ENCODE assay signal across 22 cellular contexts in the genomic region with DNA sequence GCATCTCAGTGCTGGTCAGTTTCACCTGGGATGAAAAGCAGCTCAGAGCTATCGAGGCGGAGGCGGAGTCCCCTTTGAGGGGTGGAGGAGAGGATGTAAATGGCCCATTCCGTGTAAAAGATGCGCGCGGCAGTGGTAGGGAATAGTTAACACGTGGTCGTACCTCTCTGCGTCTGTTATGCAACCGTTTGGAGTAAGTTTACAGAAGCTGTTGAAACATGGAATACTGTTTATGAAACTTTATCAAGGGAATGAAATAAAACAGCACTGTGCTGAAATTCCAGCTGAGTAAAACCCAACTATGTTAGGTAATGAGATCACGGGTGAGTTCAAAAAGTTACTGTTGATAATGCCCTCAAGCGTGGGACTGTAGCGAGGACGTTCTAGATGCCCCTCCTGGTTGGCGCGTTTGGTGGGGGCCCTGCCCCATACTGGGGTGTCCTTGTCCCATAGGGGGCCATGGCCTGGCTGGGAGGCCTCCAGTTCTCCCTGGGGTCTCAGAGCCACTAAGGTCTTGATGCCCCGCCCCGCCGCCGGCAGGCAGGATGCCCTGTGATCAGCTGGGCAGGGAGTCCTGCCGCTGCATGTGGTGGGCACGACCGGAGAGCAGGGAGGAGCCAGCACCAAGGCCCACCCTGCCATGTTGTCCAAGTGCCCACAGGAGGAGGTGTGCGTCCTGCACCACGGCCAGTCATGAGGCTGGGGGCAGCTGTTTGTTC.
A peak's percentile ranks its signal among the peaks of the same experiment; 100 is the strongest.
DNase-seq lines count a peak whose midpoint lies in the region; ATAC-seq and TF ChIP-seq lines count a peak whose summit lies in the region.
"Had no signal": no experiment of that assay in that cellular context is flagged by ENCODE, and none has a peak within 500 bp of the region (broad histone marks: within the 10 kb centered on the region; RNA-seq: fewer than 3 reads in every experiment).

No MANE protein-coding gene starts in this region.

- H3K4me1 ChIP-seq in stomach smooth muscle (ENCODE audit: control insufficient read depth, insufficient read depth, low read length) (peaks cover 73% of the 10 kb centered on the region), endodermal cell (ENCODE audit: control insufficient read depth, insufficient read depth, low read length) (no peaks in the 10 kb centered on the region)
- H3K4me1 ChIP-seq: breast epithelium had no signal

- DNase-seq in RWPE1 (ENCODE audit: low spot score) (no peak), fibroblast of peridontal ligament (ENCODE audit: extremely low read depth) (peak; percentile 21), mucosa of gallbladder (ENCODE audit: low spot score) (peak; percentile 39), cerebellum (ENCODE audit: low spot score) (no peak), cortex of kidney (lab: John Stamatoyannopoulos, UW) (no peak), endodermal cell (no peak)
- DNase-seq: activated CD4-positive, alpha-beta T cell treated with anti-CD3 and anti-CD28 coated beads, Interleukin-2, amount 50 U/mL, for 4 hours; activated CD8-positive, alpha-beta memory T cell treated with anti-CD3 and anti-CD28 coated beads, Interleukin-2, amount 50 U/mL, for 48 hours; activated effector memory CD4-positive, alpha-beta T cell treated with anti-CD3 and anti-CD28 coated beads, Interleukin-2, amount 50 U/mL, for 16 hours; CD8-positive, alpha-beta T cell; GDM1; KBM-7; mucosa of descending colon; MV-4-11; NCI-H187 treated with DMSO at 0.1 percent for 48 hours; NCI-H226 had no signal

- POLR2A ChIA-PET in RWPE1 (lab: Yijun Ruan, JAX; ENCODE audit: low non-redundant PET) = no interaction called here

- H3K4me3 Mint-ChIP-seq in endodermal cell = no peak overlapping the region
- H3K4me3 Mint-ChIP-seq: CD8-positive, alpha-beta T cell; GM23338 had no signal

- H3K36me3 ChIP-seq in stomach smooth muscle (ENCODE audit: control insufficient read depth in 2 of 2, insufficient read depth in 2 of 2, low read length in 2 of 2) = peaks cover 11 to 14% of the 10 kb centered on the region in 2 donors
- H3K36me3 ChIP-seq in endodermal cell (ENCODE audit: control insufficient read depth, insufficient read depth, low read length) = peaks cover 8% of the 10 kb centered on the region
- H3K36me3 ChIP-seq: breast epithelium, neutrophil had no signal

- H3K4me3 ChIP-seq in stomach smooth muscle (ENCODE audit: low read length in 2 of 2) = peak overlapping the region; percentile 25 to 40
- H3K4me3 ChIP-seq in endodermal cell (ENCODE audit: low read length) = no peak overlapping the region
- H3K4me3 ChIP-seq: breast epithelium, GM23338, mucosa of descending colon, SJSA1 had no signal

- no peaks in the 10 kb centered on the region for H3K4me1 Mint-ChIP-seq in endodermal cell
- H3K4me1 Mint-ChIP-seq: GM23338 had no signal

- no peaks in the 10 kb centered on the region for H3K9me3 ChIP-seq in stomach smooth muscle (ENCODE audit: control insufficient read depth in 2 of 2, low read length in 2 of 2)
- no peaks in the 10 kb centered on the region for H3K9me3 ChIP-seq in endodermal cell (ENCODE audit: control insufficient read depth, low read length)
- H3K9me3 ChIP-seq: breast epithelium, mucosa of descending colon, neutrophil, SJSA1 had no signal

- CTCF ChIA-PET in RWPE1 (lab: Yijun Ruan, JAX) = interaction anchor here (0.6 to 1.2 kb wide), 3 partner anchors 14 to 289 kb away, joined by 3 to 4 read pairs (median 3); no protein-coding TSS in a partner anchor

- H3K27me3 ChIP-seq in stomach smooth muscle (ENCODE audit: control insufficient read depth in 1 of 2, insufficient read depth in 2 of 2, low read length in 2 of 2) (no peaks in the 10 kb centered on the region), endodermal cell (ENCODE audit: control insufficient read depth, insufficient read depth, low read length, poor library complexity, severe bottlenecking) (no peaks in the 10 kb centered on the region)
- H3K27me3 ChIP-seq: breast epithelium, neutrophil, SJSA1 had no signal

- peak overlapping the region; percentile 28; the same call in 1 of the 2 replicates for H3K27ac ChIP-seq in RWPE1
- H3K27ac ChIP-seq in stomach smooth muscle (ENCODE audit: low read length) = peak overlapping the region; percentile 93
- no peak overlapping the region for H3K27ac ChIP-seq in endodermal cell (ENCODE audit: low read depth, low read length)
- H3K27ac ChIP-seq: neutrophil, SJSA1 had no signal

- peaks cover 29% of the 10 kb centered on the region for H3K36me3 Mint-ChIP-seq in endodermal cell (ENCODE audit: low read depth)
- H3K36me3 Mint-ChIP-seq: CD8-positive, alpha-beta T cell had no signal

- no peak for TF ChIP-seq CTCF in RWPE1 (conservative IDR thresholded peaks at IDR 0.05; ENCODE audit: low read depth)
- no peak for TF ChIP-seq CTCF in endodermal cell (conservative IDR thresholded peaks at IDR 0.05)

- no peak overlapping the region for H3K27ac Mint-ChIP-seq in endodermal cell
- H3K27ac Mint-ChIP-seq: CD8-positive, alpha-beta T cell; GM23338 had no signal

- 91 to 96% methylated on average over 20 to 26 of the region's 26 CpGs for WGBS in endodermal cell (ENCODE audit: insufficient coverage in 1 of 2, insufficient read length in 1 of 2), 2 experiments

- peak overlapping the region in 1 of 2 donors; percentile 67 for H3K9ac ChIP-seq in stomach smooth muscle (ENCODE audit: low read length in 2 of 2)
- no peak overlapping the region for H3K9ac ChIP-seq in endodermal cell (ENCODE audit: extremely low read depth, low read length, poor library complexity, severe bottlenecking)

- no peaks in the 10 kb centered on the region for H3K27me3 Mint-ChIP-seq in endodermal cell (ENCODE audit: insufficient read depth)

- ATAC-seq in GM18867 (IDR thresholded peaks at IDR 0.05; ENCODE audit: unreplicated experiment) = no peak
- ATAC-seq: CD8-positive, alpha-beta T cell; GM23338; mucosa of descending colon had no signal

- H3K9me3 Mint-ChIP-seq in endodermal cell = no peaks in the 10 kb centered on the region
- H3K9me3 Mint-ChIP-seq: CD8-positive, alpha-beta T cell had no signal

Comparison
In these comparisons a context has a peak if more than half of its experiments do, and no peak if none do; other contexts are left out.
1. DNase-seq: peak in fibroblast of peridontal ligament (single experiment) and mucosa of gallbladder (single experiment); none in RWPE1 (single experiment), cerebellum (single experiment), cortex of kidney (single experiment) and endodermal cell (single experiment).